In the genomic region with DNA sequence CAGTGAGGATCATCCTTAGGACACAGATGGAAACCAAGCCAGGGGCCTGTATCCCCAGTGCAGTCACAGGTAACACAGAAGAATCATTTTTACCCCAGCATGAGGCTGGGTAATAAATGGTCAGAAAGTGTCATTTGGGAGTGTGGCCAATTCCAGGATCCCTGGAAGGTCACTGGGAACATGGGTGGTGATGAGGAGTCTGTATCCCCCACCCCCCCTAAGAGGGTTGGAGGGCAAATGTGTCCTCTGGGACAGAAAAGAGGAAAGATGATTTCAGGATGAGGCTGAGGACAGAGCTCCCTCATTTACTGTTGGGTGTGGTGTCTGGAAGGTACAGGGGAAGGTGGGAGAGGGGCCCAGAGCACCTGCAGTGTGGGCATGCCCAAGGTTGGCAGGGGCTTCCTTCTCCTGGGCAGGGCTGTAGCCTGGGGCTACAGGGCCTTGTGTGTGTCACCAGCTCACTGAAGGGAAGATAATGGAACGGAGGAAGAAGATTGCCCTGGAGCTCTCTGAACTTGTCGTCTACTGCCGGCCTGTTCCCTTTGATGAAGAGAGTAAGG, we compare ENCODE assay signal across 11 cellular contexts. TPM values are rescaled to one million over a fixed set of nuclear protein-coding genes. Genes with fewer than 3 reads are reported as not detected.
DNase-seq lines count a peak whose midpoint lies in the region; ATAC-seq and TF ChIP-seq lines count a peak whose summit lies in the region.
"Had no signal": no experiment of that assay in that cellular context is flagged by ENCODE, and none has a peak within 500 bp of the region (broad histone marks: within the 10 kb centered on the region; RNA-seq: fewer than 3 reads in every experiment).

No MANE protein-coding gene starts in this region.

- peaks cover 73% of the 10 kb centered on the region for H3K36me3 Mint-ChIP-seq in activated CD4-positive, alpha-beta T cell treated with anti-CD3 and anti-CD28 coated beads, Interleukin-2, amount 10 ng/mL, durations not matched to agents 24 days and 14 days (ENCODE audit: low read depth)

- H3K36me3 ChIP-seq in suprapubic skin = peaks cover 76% of the 10 kb centered on the region

- no peak overlapping the region for H3K4me3 ChIP-seq in suprapubic skin

- no peaks in the 10 kb centered on the region for H3K27me3 ChIP-seq in suprapubic skin

- WGBS in adipose tissue, 3 donors = 73 to 76% (median 75%) methylated on average over 3 of the region's 3 CpGs
- WGBS in suprapubic skin = 64% methylated on average over 3 of the region's 3 CpGs

- H3K4me1 Mint-ChIP-seq in activated CD4-positive, alpha-beta T cell treated with anti-CD3 and anti-CD28 coated beads, Interleukin-2, amount 10 ng/mL, durations not matched to agents 24 days and 14 days = peaks cover 25% of the 10 kb centered on the region
- H3K4me1 Mint-ChIP-seq: WTC11 had no signal

- H3K27me3 Mint-ChIP-seq in activated CD4-positive, alpha-beta T cell treated with anti-CD3 and anti-CD28 coated beads, Interleukin-2, amount 10 ng/mL, durations not matched to agents 24 days and 14 days = no peaks in the 10 kb centered on the region

- no peaks in the 10 kb centered on the region for H3K9me3 Mint-ChIP-seq in activated CD4-positive, alpha-beta T cell treated with anti-CD3 and anti-CD28 coated beads, Interleukin-2, amount 10 ng/mL, durations not matched to agents 24 days and 14 days
- H3K9me3 Mint-ChIP-seq: WTC11 had no signal

- peaks cover 30% of the 10 kb centered on the region for H3K4me1 ChIP-seq in suprapubic skin

- intact Hi-C loops in activated CD4-positive, alpha-beta T cell treated with anti-CD3 and anti-CD28 coated beads, Interleukin-2, amount 10 ng/mL, durations not matched to agents 24 days and 14 days (cut with micrococcal nuclease) = loop anchor here (5.0 kb wide), 1 partner anchor 35 kb away; the partner anchor contains the start of gene PLCG1

- no peaks in the 10 kb centered on the region for H3K9me3 ChIP-seq in suprapubic skin

- TF ChIP-seq POLR2A in suprapubic skin (IDR thresholded peaks at IDR 0.05) = no peak

- no peak overlapping the region for H3K4me3 Mint-ChIP-seq in activated CD4-positive, alpha-beta T cell treated with anti-CD3 and anti-CD28 coated beads, Interleukin-2, amount 10 ng/mL, durations not matched to agents 24 days and 14 days
- H3K4me3 Mint-ChIP-seq: WTC11 had no signal

- H3K27ac Mint-ChIP-seq in activated CD4-positive, alpha-beta T cell treated with anti-CD3 and anti-CD28 coated beads, Interleukin-2, amount 10 ng/mL, durations not matched to agents 24 days and 14 days = peak overlapping the region; percentile 38
- H3K27ac Mint-ChIP-seq: WTC11 had no signal

- no peak for TF ChIP-seq EP300 in suprapubic skin (IDR thresholded peaks at IDR 0.05)

- no peak for ATAC-seq in left lobe of liver

- TF ChIP-seq CTCF in suprapubic skin (IDR thresholded peaks at IDR 0.05) = no peak

- DNase-seq in activated CD4-positive, alpha-beta T cell treated with anti-CD3 and anti-CD28 coated beads, Interleukin-2, amount 10 ng/mL, durations not matched to agents 24 days and 14 days = no peak
- DNase-seq in activated CD4-positive, alpha-beta T cell treated with anti-CD3 and anti-CD28 coated beads for 4 hours = no peak
- DNase-seq in left lobe of liver (ENCODE audit: low spot score) (peak; percentile 38), suprapubic skin (ENCODE audit: low spot score in 2 of 2) (peak; percentile 21 to 50), NCI-H2081 treated with DMSO at 0.1 percent for 48 hours (lab: John Stamatoyannopoulos, UW) (no peak), NCI-H1048 (lab: John Stamatoyannopoulos, UW) (no peak), KG1 (lab: John Stamatoyannopoulos, UW) (no peak)
- DNase-seq: cortex of kidney, NCI-H1417 treated with DMSO at 0.1 percent for 48 hours had no signal

- H3K27ac ChIP-seq in adipose tissue (ENCODE audit: low read depth, low read length) (peak overlapping the region; percentile 47), suprapubic skin (peak overlapping the region; percentile 63)

RNA-seq across cellular contexts. Expression of gene PLCG1, which starts 34.5 kb away (rescaled TPM):
- total RNA-seq in activated CD4-positive, alpha-beta T cell treated with anti-CD3 and anti-CD28 coated beads, Interleukin-2, amount 10 ng/mL, durations not matched to agents 24 days and 14 days = 246 and 255 TPM in 2 replicates
- polyA plus RNA-seq in adipose tissue = 10 to 100 TPM; 16.1 to 96.7 (median 38.9) TPM
- total RNA-seq in left lobe of liver (17.5 TPM), suprapubic skin (100 to 1,000 TPM in 1 of 4 donors, 10 to 100 TPM in 3; 54.0 to 188 (median 91.5) TPM)

Comparison
In these comparisons a context has a peak if more than half of its experiments do, and no peak if none do; other contexts are left out.
1. DNase-seq: peak in left lobe of liver (single experiment) and suprapubic skin (2 of 2); none in activated CD4-positive, alpha-beta T cell treated with anti-CD3 and anti-CD28 coated beads, Interleukin-2, amount 10 ng/mL, durations not matched to agents 24 days and 14 days (single experiment), activated CD4-positive, alpha-beta T cell treated with anti-CD3 and anti-CD28 coated beads for 4 hours (0 of 2), NCI-H2081 treated with DMSO at 0.1 percent for 48 hours (single experiment), NCI-H1048 (single experiment) and KG1 (single experiment).